Comparison of ENCODE assay signal across 17 cellular contexts in genomic region chr5:146249801-146250200, GRCh38. TPM values are rescaled to one million over a fixed set of nuclear protein-coding genes. Genes with fewer than 3 reads are reported as not detected.
DNase-seq lines count a peak whose midpoint lies in the region; ATAC-seq and TF ChIP-seq lines count a peak whose summit lies in the region.
"Had no signal": no experiment of that assay in that cellular context is flagged by ENCODE, and none has a peak within 500 bp of the region (broad histone marks: within the 10 kb centered on the region; RNA-seq: fewer than 3 reads in every experiment).

No MANE protein-coding gene starts in this region.

- no peaks in the 10 kb centered on the region for H3K27me3 ChIP-seq in OCI-LY3 (ENCODE audit: low read depth, low read length)
- H3K27me3 ChIP-seq: heart right ventricle, pancreas, spleen had no signal

- no peak overlapping the region for H3K4me3 ChIP-seq in OCI-LY3 (ENCODE audit: low read length)
- H3K4me3 ChIP-seq: A549, heart right ventricle, pancreas, spleen had no signal

- peak; percentile 14 for DNase-seq in GF-D8 (lab: John Stamatoyannopoulos, UW)
- no peak for DNase-seq in mucosa of gallbladder (ENCODE audit: low spot score)
- DNase-seq in mesenteric fat pad (ENCODE audit: low spot score): no peak
- no peak for DNase-seq in GM03348 (ENCODE audit: low spot score)
- DNase-seq: activated effector memory CD4-positive, alpha-beta T cell treated with anti-CD3 and anti-CD28 coated beads, Interleukin-2, amount 50 U/mL, for 16 hours; heart right ventricle; IMR-90; kidney glomerular epithelial cell; NCI-H1436 treated with DMSO at 0.1 percent for 48 hours; pancreas; spleen had no signal

- ATAC-seq in GM19452 (IDR thresholded peaks at IDR 0.05; ENCODE audit: unreplicated experiment) (peak; percentile 47), HG03159 (IDR thresholded peaks at IDR 0.05; ENCODE audit: unreplicated experiment) (peak; percentile 75), GM21723 (IDR thresholded peaks at IDR 0.05; ENCODE audit: unreplicated experiment) (no peak)
- ATAC-seq: A549, esophagus mucosa, heart right ventricle, pancreas had no signal

- peak overlapping the region; percentile 52 for H3K27ac ChIP-seq in OCI-LY3 (ENCODE audit: low read length)
- H3K27ac ChIP-seq: A549, heart right ventricle, pancreas, spleen had no signal

- H3K4me2 ChIP-seq in OCI-LY3 (ENCODE audit: low read length): peak overlapping the region; percentile 64
- H3K4me2 ChIP-seq: A549 had no signal

- H2AFZ ChIP-seq in OCI-LY3 (ENCODE audit: low read depth, low read length): no peak overlapping the region

- peaks cover 16% of the 10 kb centered on the region for H3K36me3 ChIP-seq in OCI-LY3 (replicated peaks; ENCODE audit: low read depth, low read length)

- TF ChIP-seq CTCF in OCI-LY3 (IDR thresholded peaks at IDR 0.05; ENCODE audit: low read depth, low read length): no peak

- H3K9me3 ChIP-seq in OCI-LY3 (ENCODE audit: insufficient read depth, low read length): no peaks in the 10 kb centered on the region
- H3K9me3 ChIP-seq: A549, heart right ventricle, pancreas, spleen had no signal

- H4K20me1 ChIP-seq in OCI-LY3 (ENCODE audit: insufficient read depth, low read length): peaks cover 25% of the 10 kb centered on the region; the same call in 1 of the 2 replicates

- H3K79me2 ChIP-seq in OCI-LY3 (ENCODE audit: low read length): 0 out of 2 replicates have a peak, but pooled peaks cover 3% of the 10 kb centered on the region

- no peak overlapping the region for H3K9ac ChIP-seq in OCI-LY3 (ENCODE audit: low read length)

- peaks cover 35% of the 10 kb centered on the region for H3K4me1 ChIP-seq in OCI-LY3 (ENCODE audit: low read length)
- H3K4me1 ChIP-seq: A549, heart right ventricle, pancreas had no signal

RNA-seq across cellular contexts. Expression of gene RBM27, which starts 46.4 kb away (rescaled TPM):
- total RNA-seq in mucosa of gallbladder: 14.2 TPM
- 12.2 TPM for total RNA-seq in mesenteric fat pad
